ENCODE assay signal across 27 cellular contexts in the genomic region with DNA sequence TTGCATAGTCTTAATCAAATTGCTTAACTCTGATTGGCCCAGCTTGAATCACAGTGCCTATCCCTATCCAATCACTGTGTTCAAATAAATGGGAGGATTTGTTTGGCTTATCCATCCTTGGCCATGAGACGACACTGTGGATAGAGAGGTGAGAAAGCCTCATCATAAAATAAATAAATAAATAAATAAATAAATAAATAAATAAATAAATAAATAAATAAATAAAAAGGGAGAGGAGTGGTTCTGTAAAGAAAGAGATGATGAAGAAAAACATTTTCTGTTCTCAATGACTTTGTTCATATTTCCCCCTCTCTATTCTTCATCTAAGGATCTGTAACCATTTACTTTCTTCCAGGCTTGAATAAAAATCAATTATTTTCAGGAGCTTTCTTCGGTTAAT.
"Had no signal": no experiment of that assay in that cellular context is flagged by ENCODE, and none has a peak within 500 bp of the region (broad histone marks: within the 10 kb centered on the region; RNA-seq: fewer than 3 reads in every experiment).

No MANE protein-coding gene starts in this region.

- DNase-seq: stimulated activated CD4-positive, alpha-beta T cell treated with anti-CD3 and anti-CD28 coated beads, Interleukin-2, amount 100 ng/mL, for 48 hours; stimulated activated CD4-positive, alpha-beta T cell treated with anti-CD3 and anti-CD28 coated beads, Interleukin-4, amount 100 ng/mL, for 1 hour; stimulated activated CD4-positive, alpha-beta T cell treated with anti-CD3 and anti-CD28 coated beads, Interleukin-4, amount 100 ng/mL, for 24 hours; stimulated activated CD4-positive, alpha-beta T cell treated with anti-CD3 and anti-CD28 coated beads, Interleukin-4, amount 100 ng/mL, for 4 hours; stimulated activated CD8-positive, alpha-beta memory T cell treated with anti-CD3 and anti-CD28 coated beads, Interleukin-4, amount 100 ng/mL, for 48 hours; stimulated activated naive B cell treated with anti-CD40 and anti-IgM and Interleukin-4, amounts not matched to agents 10 μg/mL and 1 μg/mL and 100 μg/mL, for 72 hours; stimulated activated naive CD4-positive, alpha-beta T cell; stimulated activated naive CD4-positive, alpha-beta T cell treated with Interleukin-2 at 50 U/mL for 16 hours; stimulated activated naive CD8-positive, alpha-beta T cell treated with anti-CD3 and anti-CD28 coated beads, Interleukin-15, amount 100 ng/mL, for 72 hours; stimulated activated naive CD8-positive, alpha-beta T cell treated with anti-CD3 and anti-CD28 coated beads, Interleukin-15, Interleukin-2, amounts not matched to agents 100 U/mL and 50 U/mL, for 24 hours; stomach; substantia nigra; testis; thyroid gland; tibial artery; transverse colon; trophoblast cell; upper lobe of left lung; upper lobe of right lung; uterus had no signal

- H3K9me3 ChIP-seq: stomach, suprapubic skin, testis, thoracic aorta, thyroid gland, tibial artery, tibial nerve, transverse colon, upper lobe of left lung, upper lobe of right lung, uterus, vagina had no signal

- H3K36me3 ChIP-seq: stomach, suprapubic skin, thoracic aorta, thyroid gland, tibial artery, tibial nerve, transverse colon, upper lobe of left lung, upper lobe of right lung, uterus, vagina had no signal

- H3K4me1 ChIP-seq: stomach, suprapubic skin, testis, thyroid gland, tibial artery, tibial nerve, transverse colon, upper lobe of left lung, upper lobe of right lung, uterus, vagina had no signal

- H3K4me3 ChIP-seq: stomach, suprapubic skin, testis, thoracic aorta, thyroid gland, tibial artery, tibial nerve, transverse colon, upper lobe of left lung, upper lobe of right lung, uterus, vagina had no signal

- H3K27ac ChIP-seq: stomach, suprapubic skin, testis, thoracic aorta, thyroid gland, tibial artery, tibial nerve, transverse colon, upper lobe of left lung, upper lobe of right lung, uterus, vagina had no signal

- FAIRE-seq: urothelium cell line had no signal

- ATAC-seq: stimulated activated effector memory CD8-positive, alpha-beta T cell treated with anti-CD3 and anti-CD28 coated beads, Interleukin-12 subunit alpha, Interleukin-12 subunit beta, amount 100 ng/mL, for 72 hours; stimulated activated memory B cell treated with anti-CD40 and anti-IgM and Interleukin-4, amounts not matched to agents 10 μg/mL and 1 μg/mL and 100 μg/mL, for 72 hours; stimulated activated naive B cell treated with anti-CD40 and anti-IgM and Interleukin-4, amounts not matched to agents 10 μg/mL and 1 μg/mL and 100 μg/mL, for 72 hours; stimulated activated naive CD8-positive, alpha-beta T cell treated with anti-CD3 and anti-CD28 coated beads, Interleukin-15, amount 100 ng/mL, for 72 hours; stimulated activated naive CD8-positive, alpha-beta T cell treated with anti-CD3 and anti-CD28 coated beads, Interleukin-15, Interleukin-2, amounts not matched to agents 100 U/mL and 50 U/mL, for 24 hours; upper lobe of right lung had no signal
